Comparison of ENCODE assay signal across 8 cellular contexts in the genomic region with DNA sequence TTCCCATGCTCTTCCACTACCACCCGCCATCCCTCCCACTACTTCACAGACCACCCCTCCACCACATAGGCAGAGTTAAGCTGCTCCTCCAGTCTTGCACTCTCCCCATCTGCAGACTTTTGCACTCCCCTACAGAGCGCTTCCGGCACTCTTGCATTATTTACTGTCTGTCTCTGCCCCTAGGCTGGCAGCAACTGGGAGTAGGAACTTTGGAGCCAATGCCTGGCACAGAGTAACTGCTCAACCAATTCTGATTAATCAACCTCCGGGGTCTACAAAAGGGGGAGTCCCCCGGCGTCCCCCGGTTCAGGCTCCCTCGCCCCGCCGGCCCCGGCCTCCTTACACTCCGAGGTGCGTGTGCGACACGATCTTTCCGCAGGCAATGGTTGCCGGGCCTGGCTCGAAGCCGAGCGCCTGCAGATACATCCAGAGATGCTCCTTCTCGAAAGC. TPM values are rescaled to one million over a fixed set of nuclear protein-coding genes. Genes with fewer than 3 reads are reported as not detected.
DNase-seq lines count a peak whose midpoint lies in the region; ATAC-seq and TF ChIP-seq lines count a peak whose summit lies in the region.

No MANE protein-coding gene starts in this region.

- H3K27me3 Mint-ChIP-seq in T-helper 17 cell = no peaks in the 10 kb centered on the region

- peak; percentile 10 for DNase-seq in DMS 273 treated with DMSO at 0.1 percent for 48 hours (lab: John Stamatoyannopoulos, UW)
- DNase-seq in HL-60 (ENCODE audit: low read depth in 1 of 2, low spot score in 1 of 2) = peak; percentile 24 to 30
- peak in 2 of 3 donors; percentile 14 to 15 for DNase-seq in T-helper 17 cell
- DNase-seq in mammary epithelial cell = peak; percentile 34
- DNase-seq in left colon = peak in 1 of 2 donors; percentile 54
- peak; percentile 8 for DNase-seq in stimulated activated CD8-positive, alpha-beta memory T cell treated with anti-CD3 and anti-CD28 coated beads, Interleukin-4, amount 100 ng/mL, for 24 hours (ENCODE audit: low read depth)
- DNase-seq in superior temporal gyrus (ENCODE audit: extremely low spot score) = no peak

- TSS peak; percentile 41 for BruUV-seq in mammary epithelial cell (replicated peaks; lab: Mats Ljungman, UMichigan)

- peak overlapping the region; percentile 100 for H2AFZ ChIP-seq in mammary epithelial cell (ENCODE audit: low read depth, low read length)

- dilution Hi-C loops in mammary epithelial cell (cut with HindIII; ENCODE audit: low sequenced_read_pairs) = no loop called here

- CTCF ChIA-PET in mammary epithelial cell (lab: Charles Lee; ENCODE audit: low non-redundant PET) = interaction anchor here (0.6 kb wide), 1 partner anchor 72 kb away, joined by 5 read pairs; no protein-coding TSS in a partner anchor

- intact Hi-C loops in mammary epithelial cell (cut with micrococcal nuclease) = loop anchor here (1.0 to 5.0 kb wide), 3 partner anchors 55 to 72 kb away; partner anchors contain the start of gene RRAGA
- intact Hi-C loops in left colon (cut with DNase I, micrococcal nuclease) = no loop called here

- H3K4me3 Mint-ChIP-seq in T-helper 17 cell = peak overlapping the region; percentile 94

- 0% methylated on average over 10 of the region's 21 CpGs for WGBS in mammary epithelial cell (ENCODE audit: low coverage, missing lambda C conversion rate)

- peaks cover 49% of the 10 kb centered on the region for H3K79me2 ChIP-seq in mammary epithelial cell (ENCODE audit: insufficient read depth, low read length)

- H3K27ac ChIP-seq in HL-60 (replicated peaks) (peak overlapping the region; percentile 89), mammary epithelial cell (ENCODE audit: insufficient read depth, low read depth, low read length) (peak overlapping the region; percentile 91)

- H3K36me3 Mint-ChIP-seq in T-helper 17 cell (ENCODE audit: low read depth) = peaks cover 2% of the 10 kb centered on the region

- H4K20me1 ChIP-seq in mammary epithelial cell (ENCODE audit: insufficient read depth, low read length) = no peaks in the 10 kb centered on the region

- no peaks in the 10 kb centered on the region for H3K9me3 ChIP-seq in T-helper 17 cell (ENCODE audit: control insufficient read depth, low read length, poor library complexity, severe bottlenecking)
- H3K9me3 ChIP-seq in mammary epithelial cell (replicated peaks; ENCODE audit: insufficient read depth, low read length) = no peaks in the 10 kb centered on the region

- H3K4me3 ChIP-seq in HL-60 (replicated peaks; ENCODE audit: insufficient read depth, low read length) (peak overlapping the region; percentile 62), mammary epithelial cell (replicated peaks in 1 of 3; ENCODE audit: insufficient read depth in 1 of 3, low read depth in 2 of 3, low read length in 3 of 3) (peak overlapping the region; percentile 68 to 93 (median 92))

- in situ Hi-C loops in mammary epithelial cell (cut with MboI; ENCODE audit: low sequenced_read_pairs in 2 of 2) = loop anchor here in 1 of 2 donors (5.0 to 25.0 kb wide), 2 partner anchors 70 to 1135 kb away; no protein-coding TSS in a partner anchor

- TF ChIP-seq CTCF in HL-60 (IDR thresholded peaks at IDR 0.05; ENCODE audit: insufficient read depth, low read length) = no peak
- no peak for TF ChIP-seq CTCF in mammary epithelial cell (conservative IDR thresholded peaks at IDR 0.05 in 1 of 2, IDR thresholded peaks at IDR 0.05 in 1 of 2; ENCODE audit: extremely low read depth in 1 of 2, insufficient read depth in 1 of 2, low read depth in 1 of 2, low read length in 2 of 2)

- ATAC-seq in GM21381 (IDR thresholded peaks at IDR 0.05; ENCODE audit: unreplicated experiment) (peak; percentile 20), T-helper 17 cell (peak; percentile 32), left colon (peak; percentile 52)

- H3K4me1 Mint-ChIP-seq in T-helper 17 cell = peaks cover 30% of the 10 kb centered on the region

- peak overlapping the region; percentile 96 for H3K27ac Mint-ChIP-seq in T-helper 17 cell

- H3K9ac ChIP-seq in mammary epithelial cell (ENCODE audit: insufficient read depth, low read length) = peak overlapping the region; percentile 94

- H3K36me3 ChIP-seq in mammary epithelial cell (ENCODE audit: insufficient read depth, low read length) = peaks cover 4% of the 10 kb centered on the region

- peaks cover 21% of the 10 kb centered on the region for H3K4me1 ChIP-seq in mammary epithelial cell (ENCODE audit: insufficient read depth, low read length)

- H3K4me2 ChIP-seq in mammary epithelial cell (ENCODE audit: insufficient read depth, low read depth, low read length) = peak overlapping the region; percentile 99

- H3K27me3 ChIP-seq in HL-60 (ENCODE audit: insufficient read depth, poor library complexity, severe bottlenecking) = no peaks in the 10 kb centered on the region
- H3K27me3 ChIP-seq in mammary epithelial cell (ENCODE audit: insufficient read depth, low read length) = no peaks in the 10 kb centered on the region

RNA-seq across cellular contexts. Expression of gene HAUS6, which starts 0.5 kb away (rescaled TPM):
- 10 to 100 TPM; 12.3 to 13.6 TPM for total RNA-seq in T-helper 17 cell
- 10 to 100 TPM; 19.5 to 21.2 TPM for total RNA-seq in mammary epithelial cell
- polyA plus RNA-seq in mammary epithelial cell = 9.7 TPM
- polyA minus RNA-seq in mammary epithelial cell = 10.5 TPM
- total RNA-seq in left colon = 1 to 10 TPM; 5.3 to 6.0 TPM

RNA-seq across cellular contexts. Expression of gene PLIN2, which starts 25.1 kb away (rescaled TPM):
- 10 to 100 TPM; 65.7 to 66.2 TPM for total RNA-seq in T-helper 17 cell
- 10 to 100 TPM in 1 of 2 donors, under 1 TPM in 1; 0.59 to 63.8 TPM for total RNA-seq in mammary epithelial cell
- 1.6 TPM for polyA plus RNA-seq in mammary epithelial cell
- polyA minus RNA-seq in mammary epithelial cell = not detected
- total RNA-seq in left colon = 10 to 100 TPM; 43.8 to 48.4 TPM

RNA-seq across cellular contexts. Expression of gene RRAGA, which starts 53.0 kb away (rescaled TPM):
- total RNA-seq in T-helper 17 cell (10 to 100 TPM; 35.2 to 37.0 TPM), mammary epithelial cell (10 to 100 TPM; 57.3 to 87.5 TPM), left colon (10 to 100 TPM; 60.1 to 65.1 TPM)
- polyA plus RNA-seq in mammary epithelial cell = 141 TPM
- 106 TPM for polyA minus RNA-seq in mammary epithelial cell
